18 cellular contexts compared by ENCODE assay signal in genomic region chr3:55631766-55632331, GRCh38.
A peak's percentile ranks its signal among the peaks of the same experiment; 100 is the strongest.
DNase-seq lines count a peak whose midpoint lies in the region; ATAC-seq, FAIRE-seq and TF ChIP-seq lines count a peak whose summit lies in the region.
"Had no signal": no experiment of that assay in that cellular context is flagged by ENCODE, and none has a peak within 500 bp of the region (broad histone marks: within the 10 kb centered on the region; RNA-seq: fewer than 3 reads in every experiment).

No MANE protein-coding gene starts in this region.

- H2BK120ac ChIP-seq in H1 (replicated peaks; ENCODE audit: low read depth, low read length), result no peak overlapping the region

- no peaks in the 10 kb centered on the region for H3K4me1 Mint-ChIP-seq in stimulated activated naive CD8-positive, alpha-beta T cell treated with anti-CD3 and anti-CD28 coated beads, Interleukin-15, amount 100 ng/mL, for 72 hours
- H3K4me1 Mint-ChIP-seq: IgD-negative memory B cell had no signal

- 0 out of 2 replicates have a peak overlapping the region, but pooled peaks have one; percentile 17 for H2BK20ac ChIP-seq in H1 (ENCODE audit: low read length)

- TF ChIP-seq CTCF in H1 (IDR thresholded peaks at IDR 0.05; ENCODE audit: control extremely low read depth in 1 of 3, insufficient read depth in 1 of 3, low read depth in 1 of 3, low read length in 3 of 3), result no peak
- TF ChIP-seq CTCF in osteoblast (IDR thresholded peaks at IDR 0.05; ENCODE audit: extremely low read depth, low read depth, low read length), result no peak

- no peaks in the 10 kb centered on the region for H3K23me2 ChIP-seq in H1 (ENCODE audit: low read depth, low read length)

- TF ChIP-seq EP300 in H1 (IDR thresholded peaks at IDR 0.05; ENCODE audit: borderline replicate concordance in 1 of 2, low read depth in 2 of 2, low read length in 2 of 2), result no peak

- no peaks in the 10 kb centered on the region for H3K27me3 ChIP-seq in MG63
- peaks cover 0 to 2% (median 0%) of the 10 kb centered on the region in 4 experiments; a peak in 1 of 7 replicates for H3K27me3 ChIP-seq in H1 (replicated peaks in 1 of 4; ENCODE audit: control insufficient read depth in 3 of 4, extremely low read depth in 1 of 4, insufficient read depth in 3 of 4, low read length in 3 of 4)
- H3K27me3 ChIP-seq in osteoblast (ENCODE audit: insufficient read depth, low read length), result no peaks in the 10 kb centered on the region

- H3K4me2 ChIP-seq in H1 (ENCODE audit: insufficient read depth in 1 of 2, low read depth in 2 of 2, low read length in 2 of 2) (no peak overlapping the region), osteoblast (ENCODE audit: insufficient read depth, low read length) (no peak overlapping the region)

- 100% methylated on average over 1 of the region's 1 CpG; no CpG with 5 or more reads in 1 of the 2 experiments for WGBS in H1 (ENCODE audit: extremely low coverage in 1 of 2, insufficient coverage in 1 of 2, insufficient read length in 1 of 2, insufficient replicate concordance in 2 of 2, low coverage in 1 of 2, low lambda C conversion rate in 2 of 2, missing lambda C conversion rate in 1 of 2), 2 experiments

- no peak overlapping the region for H4K91ac ChIP-seq in H1 (replicated peaks; ENCODE audit: insufficient read length, low read length)

- CTCF ChIA-PET in H1 (lab: Charles Lee; ENCODE audit: partially characterized antibody), result interaction anchor here (0.6 to 6.1 kb wide), 25 partner anchors 12 to 293 kb away, joined by 3 to 66 read pairs (median 3); no protein-coding TSS in a partner anchor

- peak overlapping the region; percentile 18; the same call in 1 of the 2 replicates for H2BK15ac ChIP-seq in H1 (ENCODE audit: low read length)

- no peaks in the 10 kb centered on the region for H3K36me3 ChIP-seq in MG63
- H3K36me3 ChIP-seq in H1 (ENCODE audit: control insufficient read depth in 2 of 4, insufficient read depth in 4 of 4, low read length in 3 of 4), result no peaks in the 10 kb centered on the region
- H3K36me3 ChIP-seq in osteoblast (ENCODE audit: insufficient read depth, low read length), result no peaks in the 10 kb centered on the region

- no peak overlapping the region for H2BK12ac ChIP-seq in H1 (ENCODE audit: low read depth, low read length)

- H3K4me1 ChIP-seq in H1 (replicated peaks in 1 of 4; ENCODE audit: control insufficient read depth in 3 of 4, insufficient read depth in 4 of 4, low read length in 3 of 4) (peaks cover 0 to 2% (median 0%) of the 10 kb centered on the region in 4 experiments; a peak in 3 of 7 replicates), osteoblast (ENCODE audit: insufficient read depth, low read length) (no peaks in the 10 kb centered on the region)

- POLR2A ChIA-PET in H1 (lab: Charles Lee; ENCODE audit: partially characterized antibody), result interaction anchor here (1.6 kb wide), 1 partner anchor 17 kb away, joined by 7 read pairs; no protein-coding TSS in a partner anchor

- no peak overlapping the region for H2AFZ ChIP-seq in H1 (ENCODE audit: low read length)
- H2AFZ ChIP-seq in osteoblast (ENCODE audit: low read length), result no peak overlapping the region

- no peak overlapping the region for H4K8ac ChIP-seq in H1 (ENCODE audit: extremely low read depth, insufficient read depth, low read length)

- H3K79me2 ChIP-seq in H1 (ENCODE audit: control insufficient read depth in 1 of 2, insufficient read depth in 2 of 2, low read length in 2 of 2) (no peaks in the 10 kb centered on the region), osteoblast (ENCODE audit: insufficient read depth, low read length) (no peaks in the 10 kb centered on the region)

- DNase-seq in stimulated activated naive CD8-positive, alpha-beta T cell treated with anti-CD3 and anti-CD28 coated beads, Interleukin-15, amount 100 ng/mL, for 72 hours, result no peak
- DNase-seq in stimulated activated naive CD8-positive, alpha-beta T cell treated with anti-CD3 and anti-CD28 coated beads, Interleukin-15, Interleukin-2, amounts not matched to agents 100 U/mL and 50 U/mL, for 24 hours, result no peak
- DNase-seq in MG63 (peak; percentile 4), H1 (ENCODE audit: low read depth in 1 of 2, low spot score in 2 of 2) (no peak), osteoblast (ENCODE audit: insufficient read length, low spot score, missing footprints) (no peak), GM19238 (ENCODE audit: insufficient read length, low spot score) (no peak)
- DNase-seq: C1 segment of cervical spinal cord, GOT3, MV-4-11, NCI-H2029, NCI-H2171, NCI-H446 treated with DMSO at 0.1 percent for 48 hours, NCI-H82 had no signal

- H3K27me3 Mint-ChIP-seq in stimulated activated naive CD8-positive, alpha-beta T cell treated with anti-CD3 and anti-CD28 coated beads, Interleukin-15, amount 100 ng/mL, for 72 hours, result no peaks in the 10 kb centered on the region

- no peak overlapping the region for H3K27ac Mint-ChIP-seq in stimulated activated naive CD8-positive, alpha-beta T cell treated with anti-CD3 and anti-CD28 coated beads, Interleukin-15, amount 100 ng/mL, for 72 hours
- H3K27ac Mint-ChIP-seq: IgD-negative memory B cell had no signal

- H4K20me1 ChIP-seq in H1 (replicated peaks in 1 of 2; ENCODE audit: control insufficient read depth in 1 of 2, insufficient read depth in 2 of 2, low read length in 2 of 2) (no peaks in the 10 kb centered on the region), osteoblast (ENCODE audit: insufficient read depth, low read length) (no peaks in the 10 kb centered on the region)

- no peak for TF ChIP-seq RAD21 in H1 (IDR thresholded peaks at IDR 0.05 in 1 of 2, conservative IDR thresholded peaks at IDR 0.05 in 1 of 2; ENCODE audit: low read depth in 2 of 2, low read length in 2 of 2)

- no peak overlapping the region for H4K5ac ChIP-seq in H1 (ENCODE audit: insufficient read length, low read depth, low read length)

- no peak overlapping the region for H3K4ac ChIP-seq in H1 (replicated peaks; ENCODE audit: insufficient read length, low read depth, low read length)

- no peak overlapping the region for H3K4me3 ChIP-seq in MG63
- no peak overlapping the region for H3K4me3 ChIP-seq in H1 (ENCODE audit: extremely low read depth in 1 of 4, insufficient read depth in 2 of 4, low read depth in 3 of 4, low read length in 4 of 4)
- no peak overlapping the region for H3K4me3 ChIP-seq in osteoblast (ENCODE audit: insufficient read depth, low read length)

- H2AK5ac ChIP-seq in H1 (ENCODE audit: low read depth, low read length), result no peak overlapping the region

- ATAC-seq in stimulated activated naive CD8-positive, alpha-beta T cell treated with anti-CD3 and anti-CD28 coated beads, Interleukin-15, amount 100 ng/mL, for 72 hours, result peak; percentile 43
- ATAC-seq in stimulated activated naive CD8-positive, alpha-beta T cell treated with anti-CD3 and anti-CD28 coated beads, Interleukin-15, Interleukin-2, amounts not matched to agents 100 U/mL and 50 U/mL, for 24 hours, result no peak
- ATAC-seq in HG03469 (IDR thresholded peaks at IDR 0.05; ENCODE audit: unreplicated experiment) (no peak), GM18502 (IDR thresholded peaks at IDR 0.05; ENCODE audit: poor library complexity, unreplicated experiment) (no peak)
- ATAC-seq: Panc1, Right ventricle myocardium inferior had no signal

- H3K9me3 Mint-ChIP-seq in stimulated activated naive CD8-positive, alpha-beta T cell treated with anti-CD3 and anti-CD28 coated beads, Interleukin-15, amount 100 ng/mL, for 72 hours, result peaks cover 0 to 7% of the 10 kb centered on the region in 2 donors

- H3K9me3 ChIP-seq in MG63 (no peaks in the 10 kb centered on the region), H1 (ENCODE audit: insufficient read depth in 2 of 2, low read depth in 1 of 2, low read length in 1 of 2) (no peaks in the 10 kb centered on the region), osteoblast (ENCODE audit: low read depth, low read length) (no peaks in the 10 kb centered on the region)

- H3K14ac ChIP-seq in H1 (ENCODE audit: insufficient read length), result no peak overlapping the region

- H3K56ac ChIP-seq in H1 (replicated peaks; ENCODE audit: insufficient read length, low read depth, low read length), result no peak overlapping the region

- no peak overlapping the region for H3K23ac ChIP-seq in H1 (ENCODE audit: insufficient read length)

- H3K79me1 ChIP-seq in H1 (ENCODE audit: low read depth, low read length), result no peaks in the 10 kb centered on the region

- H3K18ac ChIP-seq in H1 (ENCODE audit: extremely low read depth, low read length), result no peak overlapping the region

- no peak overlapping the region for H3K4me3 Mint-ChIP-seq in stimulated activated naive CD8-positive, alpha-beta T cell treated with anti-CD3 and anti-CD28 coated beads, Interleukin-15, amount 100 ng/mL, for 72 hours
- H3K4me3 Mint-ChIP-seq: IgD-negative memory B cell had no signal

- no peak overlapping the region for H3K27ac ChIP-seq in H1 (ENCODE audit: low read depth, low read length)
- no peak overlapping the region for H3K27ac ChIP-seq in osteoblast (ENCODE audit: low read depth, low read length)

- no peak for TF ChIP-seq POLR2A in H1 (IDR thresholded peaks at IDR 0.05; ENCODE audit: control extremely low read depth in 1 of 2, low read depth in 2 of 2, low read length in 2 of 2)

- no peak overlapping the region for H2BK5ac ChIP-seq in H1 (ENCODE audit: low read depth, low read length)

- no peak overlapping the region for H3K9ac ChIP-seq in H1 (replicated peaks in 1 of 4; ENCODE audit: extremely low read depth in 1 of 4, low read depth in 3 of 4, low read length in 3 of 4)

- no peak for FAIRE-seq in H1 (lab: Jason Lieb, UNC)

TF ChIP-seq in H1, 55 proteins besides CTCF, POLR2A, EP300 and RAD21 (continues in another document):
- TF ChIP-seq USF2 (IDR thresholded peaks at IDR 0.05; ENCODE audit: low read length), result no peak
- no peak for TF ChIP-seq ASH2L (IDR thresholded peaks at IDR 0.05; ENCODE audit: low read length)
- no peak for TF ChIP-seq CTBP2 (IDR thresholded peaks at IDR 0.05; ENCODE audit: borderline replicate concordance, insufficient read depth, insufficient read length, low read length)
- no peak for TF ChIP-seq HDAC6 (IDR thresholded peaks at IDR 0.05; ENCODE audit: low read depth, low read length)
- no peak for TF ChIP-seq BRCA1 (IDR thresholded peaks at IDR 0.05; ENCODE audit: low read depth, low read length)
- TF ChIP-seq CBX8 (IDR thresholded peaks at IDR 0.05; ENCODE audit: borderline replicate concordance, low read depth, low read length), result no peak
- TF ChIP-seq E2F6 (IDR thresholded peaks at IDR 0.05), result no peak
